28 cellular contexts compared by ENCODE assay signal in genomic region chr6:143522034-143522600, GRCh38.
"Had no signal": no experiment of that assay in that cellular context is flagged by ENCODE, and none has a peak within 500 bp of the region (broad histone marks: within the 10 kb centered on the region; RNA-seq: fewer than 3 reads in every experiment).

No MANE protein-coding gene starts in this region.

- H3K27ac ChIP-seq: ascending aorta, PC-9, WERI-Rb-1 had no signal

- H2AFZ ChIP-seq: PC-9 had no signal

- H3K27me3 ChIP-seq: ascending aorta, MG63 had no signal

- ATAC-seq: activated T-cell treated with anti-CD3 and anti-CD28 coated beads, Interleukin-2, amount 50 U/mL, for 72 hours had no signal

- H3K27ac Mint-ChIP-seq: activated CD4-positive, alpha-beta T cell treated with anti-CD3 and anti-CD28 coated beads, Interleukin-2, amount 10 ng/mL, durations not matched to agents 7 days and 5 days; activated naive CD4-positive, alpha-beta T cell treated with anti-CD3 and anti-CD28 coated beads, Interleukin-2, amount 50 U/mL, for 24 hours; activated naive CD8-positive, alpha-beta T cell treated with anti-CD3 and anti-CD28 coated beads, Interleukin-2, amount 10 ng/mL, durations not matched to agents 7 days and 5 days; activated T-cell treated with anti-CD3 and anti-CD28 coated beads, Interleukin-2, amount 50 U/mL, for 72 hours; activated T-helper 2 cell treated with anti-CD3 and anti-CD28 coated beads, Interferon-gamma antibody, Interleukin-2, Interleukin-4, amounts not matched to agents 10 μg/mL and 5 μg/mL and 100 μg/mL, durations not matched to agents 14 hours and 24 hours and 36 hours had no signal

- H3K36me3 ChIP-seq: ascending aorta, MG63, WERI-Rb-1 had no signal

- H3K9me3 ChIP-seq: ascending aorta, MG63 had no signal

- H3K4me2 ChIP-seq: PC-9 had no signal

- H3K4me3 ChIP-seq: ascending aorta, MG63, PC-9 had no signal

- H3K9me3 Mint-ChIP-seq: activated naive CD4-positive, alpha-beta T cell treated with anti-CD3 and anti-CD28 coated beads, Interleukin-2, amount 50 U/mL, for 24 hours; activated naive CD8-positive, alpha-beta T cell treated with anti-CD3 and anti-CD28 coated beads, Interleukin-2, amount 10 ng/mL, durations not matched to agents 7 days and 5 days had no signal

- H3K4me3 Mint-ChIP-seq: activated CD4-positive, alpha-beta T cell treated with anti-CD3 and anti-CD28 coated beads, Interleukin-2, amount 10 ng/mL, durations not matched to agents 7 days and 5 days; activated naive CD4-positive, alpha-beta T cell treated with anti-CD3 and anti-CD28 coated beads, Interleukin-2, amount 50 U/mL, for 24 hours; activated naive CD8-positive, alpha-beta T cell treated with anti-CD3 and anti-CD28 coated beads, Interleukin-2, amount 10 ng/mL, durations not matched to agents 7 days and 5 days; activated T-cell treated with anti-CD3 and anti-CD28 coated beads, Interleukin-2, amount 50 U/mL, for 72 hours had no signal

- H3K4me1 ChIP-seq: ascending aorta had no signal

- H3K36me3 Mint-ChIP-seq: activated naive CD4-positive, alpha-beta T cell treated with anti-CD3 and anti-CD28 coated beads, Interleukin-2, amount 50 U/mL, for 24 hours; activated naive CD8-positive, alpha-beta T cell treated with anti-CD3 and anti-CD28 coated beads, Interleukin-2, amount 10 ng/mL, durations not matched to agents 7 days and 5 days had no signal

- DNase-seq: activated CD4-positive, alpha-beta T cell treated with anti-CD3 and anti-CD28 coated beads for 1 hour; activated CD4-positive, alpha-beta T cell treated with anti-CD3 and anti-CD28 coated beads, Interleukin-2, amount 10 ng/mL, durations not matched to agents 7 days and 5 days; activated CD4-positive, alpha-beta T cell treated with anti-CD3 and anti-CD28 coated beads, Interleukin-2, amount 50 U/mL, for 48 hours; activated CD4-positive, CD25-positive, alpha-beta regulatory T cell; activated CD8-positive, alpha-beta memory T cell treated with anti-CD3 and anti-CD28 coated beads, Interleukin-2, amount 50 U/mL, for 48 hours; activated gamma-delta T cell; activated naive CD4-positive, alpha-beta T cell treated with Interleukin-2 at 50 U/mL for 16 hours; activated naive CD8-positive, alpha-beta T cell treated with anti-CD3 and anti-CD28 coated beads, Interleukin-2, amount 10 ng/mL, durations not matched to agents 7 days and 5 days; activated T-cell treated with anti-CD3 and anti-CD28 coated beads, Interleukin-2, amount 50 U/mL, for 72 hours; amygdala; Kasumi-1; MG63; NCI-H1048; NCI-H1436 treated with DMSO at 0.1 percent for 48 hours; NCI-H1694 treated with DMSO at 0.1 percent for 48 hours; NCI-H2029; NCI-H345; NCI-H524 treated with DMSO at 0.1 percent for 48 hours; PC-9; Right ventricle myocardium superior; SW 1271; T-helper 1 cell; T-helper 2 cell; T-helper 9 cell had no signal

- H3K27me3 Mint-ChIP-seq: activated naive CD4-positive, alpha-beta T cell treated with anti-CD3 and anti-CD28 coated beads, Interleukin-2, amount 50 U/mL, for 24 hours had no signal
